In the genomic region with DNA sequence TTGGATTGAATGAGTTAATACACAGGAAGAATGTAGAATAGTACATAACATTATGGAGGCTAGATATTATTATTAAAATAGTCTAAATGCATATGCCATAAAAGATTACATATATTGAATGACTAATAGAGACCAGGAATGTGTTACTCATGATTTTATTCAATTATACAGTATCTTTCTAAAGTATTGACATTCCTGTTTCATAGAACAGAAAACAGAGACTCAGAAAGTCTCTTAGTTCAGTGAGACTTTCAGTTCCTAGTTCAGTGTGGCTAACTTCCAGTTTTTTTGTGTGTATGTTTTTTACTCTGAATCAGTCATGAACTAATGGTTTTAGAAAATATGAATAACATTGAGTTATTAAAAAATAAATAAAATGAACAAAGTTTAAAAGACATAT, we compare ENCODE assay signal across 14 cellular contexts. TPM values are rescaled to one million over a fixed set of nuclear protein-coding genes. Genes with fewer than 3 reads are reported as not detected.
A peak's percentile ranks its signal among the peaks of the same experiment; 100 is the strongest.
DNase-seq lines count a peak whose midpoint lies in the region; ATAC-seq, FAIRE-seq and TF ChIP-seq lines count a peak whose summit lies in the region.
"Had no signal": no experiment of that assay in that cellular context is flagged by ENCODE, and none has a peak within 500 bp of the region (broad histone marks: within the 10 kb centered on the region; RNA-seq: fewer than 3 reads in every experiment).

No MANE protein-coding gene starts in this region.

- CTCF ChIA-PET in IMR-90 (lab: Yijun Ruan, JAX), result interaction anchor here (0.7 kb wide), 1 partner anchor 86 kb away, joined by 4 read pairs; no protein-coding TSS in a partner anchor

- H4K8ac ChIP-seq in IMR-90 (ENCODE audit: low read depth in 2 of 2, low read length in 2 of 2), result no peak overlapping the region

- H4K20me1 ChIP-seq in IMR-90 (ENCODE audit: insufficient read depth, low read length), result no peaks in the 10 kb centered on the region
- no peaks in the 10 kb centered on the region for H4K20me1 ChIP-seq in fibroblast of lung (ENCODE audit: control insufficient read depth, extremely low read depth, insufficient read depth, low read length)

- no peak overlapping the region for H2AFZ ChIP-seq in IMR-90 (replicated peaks; ENCODE audit: low read length, poor library complexity)
- no peak overlapping the region for H2AFZ ChIP-seq in fibroblast of lung (ENCODE audit: low read length)

- H4K91ac ChIP-seq in IMR-90 (ENCODE audit: insufficient read depth, low read depth, low read length), result no peak overlapping the region

- H2BK20ac ChIP-seq in IMR-90 (ENCODE audit: low read depth, low read length), result no peak overlapping the region

- no peak overlapping the region for H3K9ac ChIP-seq in IMR-90 (ENCODE audit: low read depth, low read length)
- H3K9ac ChIP-seq in fibroblast of lung (ENCODE audit: insufficient read depth, low read length), result no peak overlapping the region

- no peaks in the 10 kb centered on the region for H3K79me1 ChIP-seq in IMR-90 (ENCODE audit: low read depth in 1 of 2, low read length in 2 of 2)

- no peak overlapping the region for H3K14ac ChIP-seq in IMR-90 (replicated peaks; ENCODE audit: low read depth, low read length)

- H3K9me1 ChIP-seq in IMR-90 (ENCODE audit: insufficient read depth, low read length), result peaks cover 2% of the 10 kb centered on the region; the same call in 1 of the 2 replicates

- TF ChIP-seq CTCF in IMR-90 (conservative IDR thresholded peaks at IDR 0.05; ENCODE audit: low read depth, low read length) (no peak), fibroblast of lung (conservative IDR thresholded peaks at IDR 0.05 in 1 of 2, IDR thresholded peaks at IDR 0.05 in 1 of 2; ENCODE audit: low read depth in 1 of 2, low read length in 2 of 2) (no peak)

- H3K9me3 ChIP-seq in IMR-90 (ENCODE audit: control insufficient read depth, insufficient read depth, low read length) (no peaks in the 10 kb centered on the region), fibroblast of lung (ENCODE audit: control insufficient read depth, insufficient read depth, low read depth, low read length) (no peaks in the 10 kb centered on the region)

- no peak for TF ChIP-seq RAD21 in IMR-90 (IDR thresholded peaks at IDR 0.05; ENCODE audit: low read length)

- H3K4ac ChIP-seq in IMR-90 (ENCODE audit: low read depth, low read length), result no peak overlapping the region

- no peaks in the 10 kb centered on the region for H3K4me1 ChIP-seq in IMR-90 (ENCODE audit: control insufficient read depth, insufficient read depth, low read length)
- H3K4me1 ChIP-seq in fibroblast of lung (ENCODE audit: control insufficient read depth, extremely low read depth, insufficient read depth, low read length), result no peaks in the 10 kb centered on the region

- H2BK5ac ChIP-seq in IMR-90 (ENCODE audit: low read depth, low read length, poor library complexity, severe bottlenecking), result no peak overlapping the region

- no peak overlapping the region for H2BK15ac ChIP-seq in IMR-90 (ENCODE audit: low read depth, low read length)

- no peaks in the 10 kb centered on the region for H3K27me3 ChIP-seq in IMR-90 (ENCODE audit: control insufficient read depth, insufficient read depth, low read length)
- no peaks in the 10 kb centered on the region for H3K27me3 ChIP-seq in fibroblast of lung (ENCODE audit: control insufficient read depth, insufficient read depth, low read length)

- H2BK120ac ChIP-seq in IMR-90 (ENCODE audit: low read depth, low read length), result no peak overlapping the region

- DNase-seq in GM12891 (ENCODE audit: insufficient read length, low spot score) (no peak), IMR-90 (peak; percentile 60), fibroblast of lung (ENCODE audit: low read depth in 2 of 2) (peak; percentile 12 to 36), D341Med (ENCODE audit: low spot score) (no peak), NCI-H146 (lab: John Stamatoyannopoulos, UW) (no peak), RCC 7860 (ENCODE audit: low spot score) (no peak)
- no peak for DNase-seq in stimulated activated naive CD8-positive, alpha-beta T cell treated with anti-CD3 and anti-CD28 coated beads, Interleukin-15, Interleukin-2, amounts not matched to agents 100 U/mL and 50 U/mL, for 24 hours
- DNase-seq: activated effector memory CD4-positive, alpha-beta T cell treated with Interleukin-2 at 50 U/mL for 16 hours; left ventricle myocardium superior; NCI-H446 treated with DMSO at 0.1 percent for 48 hours had no signal

- FAIRE-seq in GM12891 (lab: Jason Lieb, UNC) (no peak), RCC 7860 (lab: Jason Lieb, UNC) (no peak)
- FAIRE-seq: K562 had no signal

- dilution Hi-C loops in IMR-90 (cut with HindIII; ENCODE audit: low sequenced_read_pairs, unreplicated experiment), result no loop called here

- H3K4me2 ChIP-seq in IMR-90 (ENCODE audit: low read depth, low read length), result no peak overlapping the region
- H3K4me2 ChIP-seq in fibroblast of lung (ENCODE audit: extremely low read depth, insufficient read depth, low read length), result no peak overlapping the region

- in situ Hi-C loops in IMR-90 (cut with MboI; ENCODE audit: low sequenced_read_pairs), result no loop called here

- no peak overlapping the region for H2AK5ac ChIP-seq in IMR-90 (ENCODE audit: low read depth, low read length)

- BruUV-seq in IMR-90 (replicated peaks; lab: Mats Ljungman, UMichigan), result no TSS peak

- intact Hi-C loops in IMR-90 (cut with micrococcal nuclease), result loop anchor here (10.0 kb wide), 1 partner anchor 301 kb away; no protein-coding TSS in a partner anchor

- no peak overlapping the region for H3K23ac ChIP-seq in IMR-90 (ENCODE audit: low read depth, low read length)

- TF ChIP-seq POLR2A in GM12891 (IDR thresholded peaks at IDR 0.05; ENCODE audit: low read depth, low read length) (no peak), IMR-90 (IDR thresholded peaks at IDR 0.05; ENCODE audit: low read depth, low read length) (no peak)

- H4K5ac ChIP-seq in IMR-90 (ENCODE audit: low read depth, low read length), result no peak overlapping the region

- no peak overlapping the region for H2AK9ac ChIP-seq in IMR-90 (replicated peaks; ENCODE audit: low read depth, low read length, poor library complexity)

- no peak overlapping the region for H3K56ac ChIP-seq in IMR-90 (ENCODE audit: extremely low read depth, insufficient read depth, low read length)

- no peaks in the 10 kb centered on the region for H3K79me2 ChIP-seq in fibroblast of lung (ENCODE audit: control insufficient read depth, insufficient read depth, low read length)

- H3K4me3 ChIP-seq in IMR-90 (ENCODE audit: insufficient read depth, low read depth, low read length) (no peak overlapping the region), fibroblast of lung (replicated peaks in 1 of 4; ENCODE audit: control extremely low read depth in 1 of 4, insufficient read depth in 1 of 4, low read depth in 3 of 4, low read length in 4 of 4) (no peak overlapping the region)
- H3K4me3 ChIP-seq: K562 had no signal

- H3K18ac ChIP-seq in IMR-90 (ENCODE audit: low read depth, low read length), result no peak overlapping the region

- no peaks in the 10 kb centered on the region for H3K36me3 ChIP-seq in IMR-90 (ENCODE audit: control insufficient read depth, insufficient read depth, low read length)
- H3K36me3 ChIP-seq in fibroblast of lung (ENCODE audit: control insufficient read depth, insufficient read depth, low read length), result no peaks in the 10 kb centered on the region

- H3K27ac ChIP-seq in IMR-90 (ENCODE audit: insufficient read depth, low read length), result no peak overlapping the region
- no peak overlapping the region for H3K27ac ChIP-seq in fibroblast of lung (ENCODE audit: insufficient read depth, low read length)

- POLR2A ChIA-PET in IMR-90 (lab: Charles Lee; ENCODE audit: unreplicated experiment), result interaction anchor here (0.6 kb wide), 1 partner anchor 11 kb away, joined by 4 read pairs; no protein-coding TSS in a partner anchor

- ATAC-seq in GM21723 (IDR thresholded peaks at IDR 0.05; ENCODE audit: unreplicated experiment), result peak; percentile 75
- peak; percentile 35; the same call in 1 of the 2 replicates for ATAC-seq in IMR-90 (ENCODE audit: low read depth)
- no peak for ATAC-seq in stimulated activated naive CD8-positive, alpha-beta T cell treated with anti-CD3 and anti-CD28 coated beads, Interleukin-15, Interleukin-2, amounts not matched to agents 100 U/mL and 50 U/mL, for 24 hours
- ATAC-seq: K562 had no signal

TF ChIP-seq in GM12891, 5 proteins besides CTCF, POLR2A, EP300 and RAD21:
- no peak for TF ChIP-seq POU2F2 (IDR thresholded peaks at IDR 0.05; ENCODE audit: low read depth, low read length)
- TF ChIP-seq TAF1 (IDR thresholded peaks at IDR 0.05; ENCODE audit: low read depth, low read length), result no peak
- TF ChIP-seq SPI1 (IDR thresholded peaks at IDR 0.05; ENCODE audit: low read depth, low read length), result peak; percentile 76

TF ChIP-seq in IMR-90, 13 proteins besides CTCF, POLR2A, EP300 and RAD21 (continues in another document):
- TF ChIP-seq NFE2L2 (IDR thresholded peaks at IDR 0.05; ENCODE audit: low read depth, low read length), result no peak
- TF ChIP-seq MAZ (IDR thresholded peaks at IDR 0.05; ENCODE audit: borderline replicate concordance, low read depth, low read length), result no peak
- TF ChIP-seq SMC3 (IDR thresholded peaks at IDR 0.05; ENCODE audit: low read depth, low read length), result no peak
- TF ChIP-seq MXI1 (IDR thresholded peaks at IDR 0.05; ENCODE audit: borderline replicate concordance, low read depth, low read length), result no peak
- no peak for TF ChIP-seq ELK1 (IDR thresholded peaks at IDR 0.05; ENCODE audit: borderline replicate concordance, low read depth, low read length)

RNA-seq across cellular contexts. Expression of gene TMEM244, which starts 34.6 kb away (rescaled TPM):
- 1.5 TPM for polyA plus RNA-seq in GM12891 (2012; ENCODE audit: low read depth, missing spikeins)
- total RNA-seq in IMR-90 (2012; rRNA removed), result 0.28 and 0.36 TPM in 2 replicates
- 0.21 TPM in 1 of 2 replicates, not detected in the other for polyA plus RNA-seq in IMR-90 (2012; rRNA removed)
- polyA plus RNA-seq in IMR-90 (2012; cell fraction: cytosol; rRNA removed), result not detected in 2 replicates
- 0.22 TPM in 1 of 2 replicates, not detected in the other for polyA plus RNA-seq in IMR-90 (2012; cell fraction: nucleus; rRNA removed; ENCODE audit: low replicate concordance)
- not detected in 2 replicates for total RNA-seq in fibroblast of lung
- polyA plus RNA-seq in fibroblast of lung, result not detected in 2 replicates
- polyA plus RNA-seq in fibroblast of lung (2012), result not detected in 2 replicates
- not detected in 2 replicates for polyA minus RNA-seq in fibroblast of lung (ENCODE audit: low replicate concordance)
- total RNA-seq: cardiac septum, K562, left ventricle myocardium superior, osteocyte had no signal
- polyA plus RNA-seq: K562 had no signal

Comparison
In these comparisons a context has a peak if more than half of its experiments do, and no peak if none do; other contexts are left out.
1. DNase-seq: peak in IMR-90 (single experiment) and fibroblast of lung (2 of 2); none in GM12891 (single experiment), D341Med (single experiment), NCI-H146 (single experiment), stimulated activated naive CD8-positive, alpha-beta T cell treated with anti-CD3 and anti-CD28 coated beads, Interleukin-15, Interleukin-2, amounts not matched to agents 100 U/mL and 50 U/mL, for 24 hours (single experiment) and RCC 7860 (single experiment).